Comparison of ENCODE assay signal across 1 cellular context in the genomic region with DNA sequence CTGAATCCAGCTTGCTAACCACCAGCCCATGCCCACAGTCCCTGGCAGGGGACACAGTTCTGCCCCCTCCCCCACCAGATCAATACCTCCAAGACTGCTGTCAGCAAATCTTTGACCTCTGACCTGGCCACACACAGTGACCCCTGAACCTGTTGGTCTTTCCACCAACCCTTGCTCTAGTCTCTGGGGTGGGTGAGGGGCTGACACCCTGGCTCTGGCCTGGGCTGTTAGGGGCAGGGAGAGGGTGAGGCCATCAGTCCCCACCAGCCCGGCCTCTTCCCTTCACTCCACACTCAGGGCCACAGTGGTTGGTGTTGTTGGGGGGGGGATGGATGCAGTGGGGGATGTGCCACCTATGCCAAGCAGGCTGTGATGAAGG.
TF ChIP-seq lines count a peak whose summit lies in the region.

No MANE protein-coding gene starts in this region.

TF ChIP-seq in HepG2, 621 proteins besides CTCF, POLR2A, EP300 and RAD21 (continued from another document):
- TF ChIP-seq, protein P1, sequence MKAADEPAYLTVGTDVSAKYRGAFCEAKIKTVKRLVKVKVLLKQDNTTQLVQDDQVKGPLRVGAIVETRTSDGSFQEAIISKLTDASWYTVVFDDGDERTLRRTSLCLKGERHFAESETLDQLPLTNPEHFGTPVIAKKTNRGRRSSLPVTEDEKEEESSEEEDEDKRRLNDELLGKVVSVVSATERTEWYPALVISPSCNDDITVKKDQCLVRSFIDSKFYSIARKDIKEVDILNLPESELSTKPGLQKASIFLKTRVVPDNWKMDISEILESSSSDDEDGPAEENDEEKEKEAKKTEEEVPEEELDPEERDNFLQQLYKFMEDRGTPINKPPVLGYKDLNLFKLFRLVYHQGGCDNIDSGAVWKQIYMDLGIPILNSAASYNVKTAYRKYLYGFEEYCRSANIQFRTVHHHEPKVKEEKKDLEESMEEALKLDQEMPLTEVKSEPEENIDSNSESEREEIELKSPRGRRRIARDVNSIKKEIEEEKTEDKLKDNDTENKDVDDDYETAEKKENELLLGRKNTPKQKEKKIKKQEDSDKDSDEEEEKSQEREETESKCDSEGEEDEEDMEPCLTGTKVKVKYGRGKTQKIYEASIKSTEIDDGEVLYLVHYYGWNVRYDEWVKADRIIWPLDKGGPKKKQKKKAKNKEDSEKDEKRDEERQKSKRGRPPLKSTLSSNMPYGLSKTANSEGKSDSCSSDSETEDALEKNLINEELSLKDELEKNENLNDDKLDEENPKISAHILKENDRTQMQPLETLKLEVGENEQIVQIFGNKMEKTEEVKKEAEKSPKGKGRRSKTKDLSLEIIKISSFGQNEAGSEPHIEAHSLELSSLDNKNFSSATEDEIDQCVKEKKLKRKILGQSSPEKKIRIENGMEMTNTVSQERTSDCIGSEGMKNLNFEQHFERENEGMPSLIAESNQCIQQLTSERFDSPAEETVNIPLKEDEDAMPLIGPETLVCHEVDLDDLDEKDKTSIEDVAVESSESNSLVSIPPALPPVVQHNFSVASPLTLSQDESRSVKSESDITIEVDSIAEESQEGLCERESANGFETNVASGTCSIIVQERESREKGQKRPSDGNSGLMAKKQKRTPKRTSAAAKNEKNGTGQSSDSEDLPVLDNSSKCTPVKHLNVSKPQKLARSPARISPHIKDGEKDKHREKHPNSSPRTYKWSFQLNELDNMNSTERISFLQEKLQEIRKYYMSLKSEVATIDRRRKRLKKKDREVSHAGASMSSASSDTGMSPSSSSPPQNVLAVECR (CRISPR knock-in tag; IDR thresholded peaks at IDR 0.05; ENCODE audit: borderline replicate concordance), result peak; percentile 31; the same call in 1 of the 2 replicates
- TF ChIP-seq ZNF431 (CRISPR knock-in tag; IDR thresholded peaks at IDR 0.05; ENCODE audit: borderline replicate concordance, low read depth), result 0 out of 2 replicates have a peak, but pooled peaks have one; percentile 61
- no peak for TF ChIP-seq SMYD3 (CRISPR knock-in tag; IDR thresholded peaks at IDR 0.05)
- TF ChIP-seq, protein P2, sequence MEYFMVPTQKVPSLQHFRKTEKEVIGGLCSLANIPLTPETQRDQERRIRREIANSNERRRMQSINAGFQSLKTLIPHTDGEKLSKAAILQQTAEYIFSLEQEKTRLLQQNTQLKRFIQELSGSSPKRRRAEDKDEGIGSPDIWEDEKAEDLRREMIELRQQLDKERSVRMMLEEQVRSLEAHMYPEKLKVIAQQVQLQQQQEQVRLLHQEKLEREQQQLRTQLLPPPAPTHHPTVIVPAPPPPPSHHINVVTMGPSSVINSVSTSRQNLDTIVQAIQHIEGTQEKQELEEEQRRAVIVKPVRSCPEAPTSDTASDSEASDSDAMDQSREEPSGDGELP (IDR thresholded peaks at IDR 0.05; ENCODE audit: borderline replicate concordance, low read depth), result peak; percentile 43; the same call in 1 of the 2 replicates
- TF ChIP-seq NFE2L1 (CRISPR knock-in tag; IDR thresholded peaks at IDR 0.05; ENCODE audit: borderline replicate concordance), result no peak
- TF ChIP-seq, protein P3, sequence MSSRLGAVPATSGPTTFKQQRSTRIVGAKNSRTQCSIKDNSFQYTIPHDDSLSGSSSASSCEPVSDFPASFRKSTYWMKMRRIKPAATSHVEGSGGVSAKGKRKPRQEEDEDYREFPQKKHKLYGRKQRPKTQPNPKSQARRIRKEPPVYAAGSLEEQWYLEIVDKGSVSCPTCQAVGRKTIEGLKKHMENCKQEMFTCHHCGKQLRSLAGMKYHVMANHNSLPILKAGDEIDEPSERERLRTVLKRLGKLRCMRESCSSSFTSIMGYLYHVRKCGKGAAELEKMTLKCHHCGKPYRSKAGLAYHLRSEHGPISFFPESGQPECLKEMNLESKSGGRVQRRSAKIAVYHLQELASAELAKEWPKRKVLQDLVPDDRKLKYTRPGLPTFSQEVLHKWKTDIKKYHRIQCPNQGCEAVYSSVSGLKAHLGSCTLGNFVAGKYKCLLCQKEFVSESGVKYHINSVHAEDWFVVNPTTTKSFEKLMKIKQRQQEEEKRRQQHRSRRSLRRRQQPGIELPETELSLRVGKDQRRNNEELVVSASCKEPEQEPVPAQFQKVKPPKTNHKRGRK (CRISPR knock-in tag; IDR thresholded peaks at IDR 0.05), result no peak
- TF ChIP-seq SMAD9 (CRISPR knock-in tag; IDR thresholded peaks at IDR 0.05), result no peak
- TF ChIP-seq, protein P4, sequence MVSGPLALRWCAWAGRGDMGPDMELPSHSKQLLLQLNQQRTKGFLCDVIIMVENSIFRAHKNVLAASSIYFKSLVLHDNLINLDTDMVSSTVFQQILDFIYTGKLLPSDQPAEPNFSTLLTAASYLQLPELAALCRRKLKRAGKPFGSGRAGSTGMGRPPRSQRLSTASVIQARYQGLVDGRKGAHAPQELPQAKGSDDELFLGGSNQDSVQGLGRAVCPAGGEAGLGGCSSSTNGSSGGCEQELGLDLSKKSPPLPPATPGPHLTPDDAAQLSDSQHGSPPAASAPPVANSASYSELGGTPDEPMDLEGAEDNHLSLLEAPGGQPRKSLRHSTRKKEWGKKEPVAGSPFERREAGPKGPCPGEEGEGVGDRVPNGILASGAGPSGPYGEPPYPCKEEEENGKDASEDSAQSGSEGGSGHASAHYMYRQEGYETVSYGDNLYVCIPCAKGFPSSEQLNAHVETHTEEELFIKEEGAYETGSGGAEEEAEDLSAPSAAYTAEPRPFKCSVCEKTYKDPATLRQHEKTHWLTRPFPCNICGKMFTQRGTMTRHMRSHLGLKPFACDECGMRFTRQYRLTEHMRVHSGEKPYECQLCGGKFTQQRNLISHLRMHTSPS (CRISPR knock-in tag; IDR thresholded peaks at IDR 0.05; ENCODE audit: low read depth), result peak; percentile 95
- no peak for TF ChIP-seq ZFP1 (CRISPR knock-in tag; IDR thresholded peaks at IDR 0.05)
